ENCODE assay signal across 8 cellular contexts in genomic region chrX:13506574-13506973, GRCh38.
A peak's percentile ranks its signal among the peaks of the same experiment; 100 is the strongest.
DNase-seq lines count a peak whose midpoint lies in the region; ATAC-seq and TF ChIP-seq lines count a peak whose summit lies in the region.

No MANE protein-coding gene starts in this region.

- H3K9me3 Mint-ChIP-seq in activated CD4-positive, alpha-beta T cell treated with anti-CD3 and anti-CD28 coated beads, Interleukin-2, amount 10 ng/mL, durations not matched to agents 24 days and 14 days: no peaks in the 10 kb centered on the region

- H3K27me3 Mint-ChIP-seq in activated CD4-positive, alpha-beta T cell treated with anti-CD3 and anti-CD28 coated beads, Interleukin-2, amount 10 ng/mL, durations not matched to agents 24 days and 14 days: no peaks in the 10 kb centered on the region

- H3K27ac ChIP-seq in testis: no peak overlapping the region

- no peaks in the 10 kb centered on the region for H3K27me3 ChIP-seq in testis

- H3K36me3 Mint-ChIP-seq in activated CD4-positive, alpha-beta T cell treated with anti-CD3 and anti-CD28 coated beads, Interleukin-2, amount 10 ng/mL, durations not matched to agents 24 days and 14 days (ENCODE audit: low read depth): no peaks in the 10 kb centered on the region

- TF ChIP-seq CTCF in mucosa of descending colon (IDR thresholded peaks at IDR 0.05) (peak; percentile 21), testis (IDR thresholded peaks at IDR 0.05) (peak; percentile 63 to 77 (median 70))

- intact Hi-C loops in activated CD4-positive, alpha-beta T cell treated with anti-CD3 and anti-CD28 coated beads, Interleukin-2, amount 10 ng/mL, durations not matched to agents 24 days and 14 days (cut with micrococcal nuclease): loop anchor here (1.0 to 5.0 kb wide), 3 partner anchors 141 to 526 kb away; no protein-coding TSS in a partner anchor
- intact Hi-C loops in mucosa of descending colon (cut with DNase I, micrococcal nuclease) (loop anchor here (5.0 to 10.0 kb wide), 3 partner anchors 138 to 526 kb away; no protein-coding TSS in a partner anchor), testis (cut with DNase I; ENCODE audit: low total_unique reads) (loop anchor here (10.0 kb wide), 1 partner anchor 528 kb away; no protein-coding TSS in a partner anchor)

- H3K9me3 ChIP-seq in mucosa of descending colon (no peaks in the 10 kb centered on the region), testis (no peaks in the 10 kb centered on the region)

- H3K36me3 ChIP-seq in mucosa of descending colon (ENCODE audit: low read depth): no peaks in the 10 kb centered on the region
- H3K36me3 ChIP-seq in testis (ENCODE audit: low read depth, missing control alignments): no peaks in the 10 kb centered on the region

- H3K4me1 ChIP-seq in mucosa of descending colon (ENCODE audit: low read depth): no peaks in the 10 kb centered on the region
- no peaks in the 10 kb centered on the region for H3K4me1 ChIP-seq in testis

- no peak for TF ChIP-seq POLR2A in testis (IDR thresholded peaks at IDR 0.05)

- H3K4me3 ChIP-seq in mucosa of descending colon (no peak overlapping the region), testis (no peak overlapping the region)

- no peak overlapping the region for H3K27ac Mint-ChIP-seq in activated CD4-positive, alpha-beta T cell treated with anti-CD3 and anti-CD28 coated beads, Interleukin-2, amount 10 ng/mL, durations not matched to agents 24 days and 14 days

- WGBS in testis, 2 donors: 3 to 11% methylated on average over 5 of the region's 5 CpGs

- DNase-seq in NCI-H1694 (lab: John Stamatoyannopoulos, UW) (peak; percentile 0), NCI-H1694 treated with DMSO at 0.1 percent for 48 hours (lab: John Stamatoyannopoulos, UW) (no peak), NCI-H2171 (lab: John Stamatoyannopoulos, UW) (peak; percentile 43), mucosa of descending colon (peak in 1 of 3 donors; percentile 36), testis (peak; percentile 22)
- DNase-seq in activated CD4-positive, alpha-beta T cell treated with anti-CD3 and anti-CD28 coated beads, Interleukin-2, amount 10 ng/mL, durations not matched to agents 24 days and 14 days: peak; percentile 81
- peak; percentile 25 for DNase-seq in effector CD8-positive, alpha-beta T cell (lab: John Stamatoyannopoulos, UW)

- ATAC-seq in mucosa of descending colon: no peak
- ATAC-seq in GM18511 (IDR thresholded peaks at IDR 0.05; ENCODE audit: unreplicated experiment): no peak

- no peak overlapping the region for H3K4me3 Mint-ChIP-seq in activated CD4-positive, alpha-beta T cell treated with anti-CD3 and anti-CD28 coated beads, Interleukin-2, amount 10 ng/mL, durations not matched to agents 24 days and 14 days

- peaks cover 4% of the 10 kb centered on the region for H3K4me1 Mint-ChIP-seq in activated CD4-positive, alpha-beta T cell treated with anti-CD3 and anti-CD28 coated beads, Interleukin-2, amount 10 ng/mL, durations not matched to agents 24 days and 14 days
